In genomic region chr6:139265512-139266190, GRCh38 we compare ENCODE assay signal across 22 cellular contexts. TPM values are rescaled to one million over a fixed set of nuclear protein-coding genes. Genes with fewer than 3 reads are reported as not detected.
"Had no signal": no experiment of that assay in that cellular context is flagged by ENCODE, and none has a peak within 500 bp of the region (broad histone marks: within the 10 kb centered on the region; RNA-seq: fewer than 3 reads in every experiment).

No MANE protein-coding gene starts in this region.

- FAIRE-seq: pancreas had no signal

- H3K9me3 ChIP-seq: ascending aorta, neutrophil, pancreas, spleen, thyroid gland had no signal

- H3K4me3 Mint-ChIP-seq: central memory CD8-positive, alpha-beta T cell; natural killer cell treated with Interleukin-12 subunit alpha and Interleukin-12 subunit beta and Interleukin-15 and Interleukin-18, amount 100 ng/mL, for 72 hours had no signal

- H3K36me3 Mint-ChIP-seq: natural killer cell treated with Interleukin-12 subunit alpha and Interleukin-12 subunit beta and Interleukin-15 and Interleukin-18, amount 100 ng/mL, for 72 hours had no signal

- H3K4me3 ChIP-seq: ascending aorta, coronary artery, lung, pancreas, spleen, thyroid gland had no signal

- H3K27me3 ChIP-seq: ascending aorta, neutrophil, pancreas, spleen, thyroid gland had no signal

- H3K36me3 ChIP-seq: neutrophil, pancreas, thyroid gland had no signal

- H3K27ac Mint-ChIP-seq: natural killer cell treated with Interleukin-12 subunit alpha and Interleukin-12 subunit beta and Interleukin-15 and Interleukin-18, amount 100 ng/mL, for 72 hours had no signal

- DNase-seq: activated CD8-positive, alpha-beta memory T cell treated with anti-CD3 and anti-CD28 coated beads for 24 hours; activated CD8-positive, alpha-beta memory T cell treated with anti-CD3 and anti-CD28 coated beads, Interleukin-2, amount 50 U/mL, for 48 hours; activated effector memory CD4-positive, alpha-beta T cell treated with anti-CD3 and anti-CD28 coated beads, Interleukin-2, amount 50 U/mL, for 16 hours; activated naive CD4-positive, alpha-beta T cell treated with anti-CD3 and anti-CD28 coated beads, Interleukin-2, amount 50 U/mL, for 16 hours; activated T-cell treated with anti-CD3 and anti-CD28 coated beads, Interleukin-2, amount 50 U/mL, for 48 hours; foreskin melanocyte; hypothalamus; islet precursor cell; left colon; pancreas; spleen; stimulated activated CD4-positive, alpha-beta T cell treated with anti-CD3 and anti-CD28 coated beads, Interleukin-4, amount 100 ng/mL, for 4 hours; stimulated activated naive CD4-positive, alpha-beta T cell treated with Interleukin-2 at 50 U/mL for 16 hours; thyroid gland had no signal

- H3K9me3 Mint-ChIP-seq: central memory CD8-positive, alpha-beta T cell; natural killer cell treated with Interleukin-12 subunit alpha and Interleukin-12 subunit beta and Interleukin-15 and Interleukin-18, amount 100 ng/mL, for 72 hours had no signal

- ATAC-seq: activated CD4-positive, CD25-positive, alpha-beta regulatory T cell treated with anti-CD3 and anti-CD28 coated beads, Interleukin-2, amount 50 U/mL, for 24 hours; left colon; natural killer cell treated with Interleukin-12 subunit alpha and Interleukin-12 subunit beta and Interleukin-15 and Interleukin-18, amount 100 ng/mL, for 72 hours; pancreas had no signal

- H3K27ac ChIP-seq: ascending aorta, coronary artery, neutrophil, pancreas, spleen, thyroid gland had no signal

- H3K27me3 Mint-ChIP-seq: central memory CD8-positive, alpha-beta T cell; natural killer cell treated with Interleukin-12 subunit alpha and Interleukin-12 subunit beta and Interleukin-15 and Interleukin-18, amount 100 ng/mL, for 72 hours had no signal

RNA-seq across cellular contexts. Expression of gene TXLNB, which starts 26.1 kb away (rescaled TPM):
- total RNA-seq: ascending aorta, epithelial cell of proximal tubule had no signal
